ENCODE assay signal across 9 cellular contexts in genomic region chr9:111975709-111976108, GRCh38.
DNase-seq lines count a peak whose midpoint lies in the region; ATAC-seq, FAIRE-seq and TF ChIP-seq lines count a peak whose summit lies in the region.
"Had no signal": no experiment of that assay in that cellular context is flagged by ENCODE, and none has a peak within 500 bp of the region (broad histone marks: within the 10 kb centered on the region; RNA-seq: fewer than 3 reads in every experiment).

No MANE protein-coding gene starts in this region.

- no peak for FAIRE-seq in pancreas (lab: Jason Lieb, UNC)

- no peaks in the 10 kb centered on the region for H3K36me3 ChIP-seq in pancreas

- H3K4me1 Mint-ChIP-seq in activated naive CD8-positive, alpha-beta T cell (ENCODE audit: low read depth) = peaks cover 14% of the 10 kb centered on the region

- DNase-seq in NCI-H1105 treated with DMSO at 0.1 percent for 48 hours (lab: John Stamatoyannopoulos, UW) (peak; percentile 36), NCI-H1105 (lab: John Stamatoyannopoulos, UW) (no peak), NCI-H2029 (lab: John Stamatoyannopoulos, UW) (peak; percentile 51), pancreas (peak; percentile 70 to 87 (median 79)), H4 (ENCODE audit: low spot score) (no peak)
- DNase-seq in effector CD4-positive, alpha-beta T cell = no peak

- H3K27ac ChIP-seq in pancreas = peak overlapping the region in 1 of 4 donors; percentile 27

- intact Hi-C loops in pancreas (cut with DNase I) = no loop called here

- H3K27me3 Mint-ChIP-seq in activated naive CD8-positive, alpha-beta T cell = no peaks in the 10 kb centered on the region

- H3K9me3 ChIP-seq in pancreas = no peaks in the 10 kb centered on the region

- peak; percentile 85 to 94 (median 90) for ATAC-seq in pancreas
- ATAC-seq in HG03135 (IDR thresholded peaks at IDR 0.05; ENCODE audit: unreplicated experiment) = no peak

- H3K4me3 ChIP-seq in pancreas = no peak overlapping the region

- no peaks in the 10 kb centered on the region for H3K36me3 Mint-ChIP-seq in activated naive CD8-positive, alpha-beta T cell

- no peaks in the 10 kb centered on the region for H3K9me3 Mint-ChIP-seq in activated naive CD8-positive, alpha-beta T cell (ENCODE audit: low read depth)
- H3K9me3 Mint-ChIP-seq: activated T-cell treated with anti-CD3 and anti-CD28 coated beads, Interleukin-2, amount 50 U/mL, for 72 hours had no signal

- no peak for TF ChIP-seq CTCF in pancreas (IDR thresholded peaks at IDR 0.05)

- peak overlapping the region; percentile 8 for H3K27ac Mint-ChIP-seq in activated naive CD8-positive, alpha-beta T cell
- H3K27ac Mint-ChIP-seq: activated T-cell treated with anti-CD3 and anti-CD28 coated beads, Interleukin-2, amount 50 U/mL, for 72 hours had no signal

- peaks cover 0 to 22% (median 12%) of the 10 kb centered on the region in 3 donors for H3K4me1 ChIP-seq in pancreas

- H3K27me3 ChIP-seq in pancreas = no peaks in the 10 kb centered on the region

- H3K4me3 Mint-ChIP-seq in activated naive CD8-positive, alpha-beta T cell = no peak overlapping the region
- H3K4me3 Mint-ChIP-seq: activated T-cell treated with anti-CD3 and anti-CD28 coated beads, Interleukin-2, amount 50 U/mL, for 72 hours had no signal

- 42 to 48% methylated on average over 5 of the region's 5 CpGs for WGBS in pancreas, 2 donors

Comparison
In these comparisons a context has a peak if more than half of its experiments do, and no peak if none do; other contexts are left out.
1. DNase-seq: peak in NCI-H1105 treated with DMSO at 0.1 percent for 48 hours (single experiment), NCI-H2029 (single experiment) and pancreas (6 of 6); none in NCI-H1105 (single experiment), effector CD4-positive, alpha-beta T cell (single experiment) and H4 (single experiment).